ENCODE assay signal across 27 cellular contexts in the genomic region with DNA sequence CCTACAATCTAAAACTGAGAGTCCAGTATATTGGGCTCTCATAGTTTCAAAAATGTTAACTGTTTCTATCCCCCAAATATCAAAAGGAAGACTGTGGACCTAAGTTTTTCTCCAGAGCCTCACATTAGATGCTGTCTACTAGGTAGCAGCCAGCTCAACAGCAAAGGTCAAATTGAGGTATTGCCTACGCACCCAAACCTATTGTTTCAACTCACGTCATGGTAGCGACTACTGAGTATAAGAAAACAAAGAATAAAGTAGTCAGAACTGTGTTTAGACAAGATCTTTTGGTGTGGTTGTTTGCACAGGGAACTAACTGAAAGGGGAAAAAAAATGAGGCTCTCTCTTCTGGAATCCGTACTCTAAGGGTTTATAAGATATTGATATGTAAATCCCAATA.
"Had no signal": no experiment of that assay in that cellular context is flagged by ENCODE, and none has a peak within 500 bp of the region (broad histone marks: within the 10 kb centered on the region; RNA-seq: fewer than 3 reads in every experiment).

No MANE protein-coding gene starts in this region.

- H3K36me3 Mint-ChIP-seq: memory B cell; natural killer cell treated with Interleukin-12 subunit alpha and Interleukin-12 subunit beta and Interleukin-15 and Interleukin-18, amount 100 ng/mL, for 72 hours; stimulated activated naive B cell treated with anti-CD40 and anti-IgM and Interleukin-4, amounts not matched to agents 10 μg/mL and 1 μg/mL and 100 μg/mL, for 72 hours had no signal

- H3K4me3 ChIP-seq: hepatocyte, left ventricle myocardium inferior, lung, mucosa of descending colon, ovary, skin epidermis, stomach, testis, thyroid gland, transverse colon, upper lobe of right lung had no signal

- H3K27ac Mint-ChIP-seq: memory B cell; naive thymus-derived CD4-positive, alpha-beta T cell; natural killer cell treated with Interleukin-12 subunit alpha and Interleukin-12 subunit beta and Interleukin-15 and Interleukin-18, amount 100 ng/mL, for 72 hours; progenitor cell of endocrine pancreas; stimulated activated naive B cell treated with anti-CD40 and anti-IgM and Interleukin-4, amounts not matched to agents 10 μg/mL and 1 μg/mL and 100 μg/mL, for 72 hours had no signal

- H3K36me3 ChIP-seq: left ventricle myocardium inferior, ovary, stomach, thyroid gland, transverse colon, upper lobe of right lung had no signal

- H3K79me2 ChIP-seq: hepatocyte had no signal

- H3K4me2 ChIP-seq: hepatocyte had no signal

- ATAC-seq: mucosa of descending colon; naive thymus-derived CD4-positive, alpha-beta T cell; natural killer cell treated with Interleukin-12 subunit alpha and Interleukin-12 subunit beta and Interleukin-15 and Interleukin-18, amount 100 ng/mL, for 72 hours; right cardiac atrium; sciatic nerve; stimulated activated naive B cell treated with anti-CD40 and anti-IgM and Interleukin-4, amounts not matched to agents 10 μg/mL and 1 μg/mL and 100 μg/mL, for 72 hours; stimulated activated naive CD8-positive, alpha-beta T cell treated with anti-CD3 and anti-CD28 coated beads, Interleukin-15, Interleukin-2, amounts not matched to agents 100 U/mL and 50 U/mL, for 24 hours; upper lobe of right lung had no signal

- H3K4me1 ChIP-seq: left ventricle myocardium inferior, stomach, testis, thyroid gland, transverse colon, upper lobe of right lung had no signal

- H3K27me3 Mint-ChIP-seq: progenitor cell of endocrine pancreas had no signal

- H2AFZ ChIP-seq: hepatocyte had no signal

- H3K27ac ChIP-seq: hepatocyte, left ventricle myocardium inferior, ovary, skin epidermis, stomach, testis, thyroid gland, transverse colon, upper lobe of right lung had no signal

- H3K9me3 ChIP-seq: mucosa of descending colon, ovary, stomach, testis, thyroid gland, transverse colon, upper lobe of right lung had no signal

- H3K4me3 Mint-ChIP-seq: memory B cell; naive thymus-derived CD4-positive, alpha-beta T cell; natural killer cell treated with Interleukin-12 subunit alpha and Interleukin-12 subunit beta and Interleukin-15 and Interleukin-18, amount 100 ng/mL, for 72 hours; stimulated activated naive B cell treated with anti-CD40 and anti-IgM and Interleukin-4, amounts not matched to agents 10 μg/mL and 1 μg/mL and 100 μg/mL, for 72 hours had no signal

- H3K4me1 Mint-ChIP-seq: naive thymus-derived CD4-positive, alpha-beta T cell had no signal

- H3K27me3 ChIP-seq: hepatocyte, ovary, stomach, testis, thyroid gland, transverse colon, upper lobe of right lung had no signal

- FAIRE-seq: urothelium cell line had no signal

- DNase-seq: islet precursor cell; left ventricle myocardium inferior; midbrain; mucosa of descending colon; naive thymus-derived CD4-positive, alpha-beta T cell; ovary; retina; right cardiac atrium; stimulated activated CD4-positive, alpha-beta T cell treated with anti-CD3 and anti-CD28 coated beads, Interleukin-12 subunit alpha, Interleukin-12 subunit beta, amount 100 ng/mL, for 4 hours; stimulated activated CD4-positive, alpha-beta T cell treated with anti-CD3 and anti-CD28 coated beads, Interleukin-15, amount 100 ng/mL, for 24 hours; stimulated activated CD4-positive, alpha-beta T cell treated with anti-CD3 and anti-CD28 coated beads, Interleukin-2, amount 100 ng/mL, for 24 hours; stimulated activated CD4-positive, alpha-beta T cell treated with anti-CD3 and anti-CD28 coated beads, Interleukin-4, amount 100 ng/mL, for 1 hour; stimulated activated naive B cell treated with anti-CD40 and anti-IgM and Interleukin-4, amounts not matched to agents 10 μg/mL and 1 μg/mL and 100 μg/mL, for 72 hours; stimulated activated naive CD8-positive, alpha-beta T cell treated with anti-CD3 and anti-CD28 coated beads, Interleukin-15, Interleukin-2, amounts not matched to agents 100 U/mL and 50 U/mL, for 24 hours; stomach; testis; thyroid gland; transverse colon; upper lobe of right lung had no signal

- H3K9me3 Mint-ChIP-seq: natural killer cell treated with Interleukin-12 subunit alpha and Interleukin-12 subunit beta and Interleukin-15 and Interleukin-18, amount 100 ng/mL, for 72 hours had no signal
